Comparison of ENCODE assay signal across 8 cellular contexts in genomic region chrX:132480581-132481203, GRCh38.
DNase-seq lines count a peak whose midpoint lies in the region; ATAC-seq, FAIRE-seq and TF ChIP-seq lines count a peak whose summit lies in the region.

No MANE protein-coding gene starts in this region.

- FAIRE-seq in D721Med (lab: Jason Lieb, UNC) = no peak

- ATAC-seq in HG02973 (IDR thresholded peaks at IDR 0.05; ENCODE audit: unreplicated experiment) = peak; percentile 78

- TF ChIP-seq CTCF in AG10803 (conservative IDR thresholded peaks at IDR 0.05; ENCODE audit: low read length) (no peak), D721Med (IDR thresholded peaks at IDR 0.05; ENCODE audit: insufficient read depth, missing control alignments) (no peak)

- peak; percentile 18 for TF ChIP-seq POLR2A in GM18526 (IDR thresholded peaks at IDR 0.05; ENCODE audit: extremely low read depth, insufficient read length)

- DNase-seq in AG10803 (ENCODE audit: low read depth) (peak; percentile 91), NCI-H2196 (lab: John Stamatoyannopoulos, UW; ENCODE audit: unreplicated experiment) (peak; percentile 52), fibroblast of gingiva (ENCODE audit: low read depth) (peak; percentile 85), pons (ENCODE audit: low spot score) (peak; percentile 70), D721Med (ENCODE audit: insufficient read length, low spot score) (no peak)
- peak; percentile 36 for DNase-seq in activated CD8-positive, alpha-beta memory T cell treated with anti-CD3 and anti-CD28 coated beads, Interleukin-2, amount 50 U/mL, for 4 hours

- peak overlapping the region; percentile 13; the same call in 1 of the 2 replicates for H3K4me3 ChIP-seq in AG10803 (ENCODE audit: low read length)
